ENCODE assay signal across 9 cellular contexts in the genomic region with DNA sequence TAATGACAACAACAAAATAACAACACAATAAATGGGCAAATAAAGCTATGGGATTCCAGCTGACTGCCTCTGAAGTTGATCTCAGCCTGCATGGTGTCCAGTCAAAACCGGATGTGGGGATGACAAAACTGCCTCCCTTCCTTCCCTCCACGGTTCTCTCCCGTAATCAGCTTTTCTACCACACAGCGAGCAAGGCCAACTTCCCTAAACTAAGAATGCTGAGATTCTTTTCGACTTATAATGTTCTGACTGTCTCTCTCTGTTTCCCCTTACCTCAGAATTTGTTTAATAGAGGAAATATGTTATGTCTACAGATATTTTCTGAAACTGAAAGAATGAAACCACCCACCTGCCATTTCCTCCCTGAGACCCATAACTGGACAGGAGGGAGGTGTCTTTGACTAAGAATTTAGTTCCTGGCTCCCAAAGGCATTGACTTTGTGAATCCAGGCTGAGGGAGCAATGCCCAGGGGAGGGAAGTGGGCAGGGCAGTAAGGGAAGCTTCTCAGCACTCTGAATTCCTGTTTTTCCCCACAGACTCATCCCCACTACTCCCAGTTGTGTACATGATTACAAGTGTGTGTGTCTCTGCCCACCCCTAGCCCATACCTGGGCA. TPM values are rescaled to one million over a fixed set of nuclear protein-coding genes. Genes with fewer than 3 reads are reported as not detected.
A peak's percentile ranks its signal among the peaks of the same experiment; 100 is the strongest.
DNase-seq lines count a peak whose midpoint lies in the region; ATAC-seq and TF ChIP-seq lines count a peak whose summit lies in the region.
"Had no signal": no experiment of that assay in that cellular context is flagged by ENCODE, and none has a peak within 500 bp of the region (broad histone marks: within the 10 kb centered on the region; RNA-seq: fewer than 3 reads in every experiment).

No MANE protein-coding gene starts in this region.

- peaks cover 29% of the 10 kb centered on the region for H3K4me1 Mint-ChIP-seq in activated CD4-positive, alpha-beta T cell treated with anti-CD3 and anti-CD28 coated beads, Interleukin-2, amount 10 ng/mL, durations not matched to agents 24 days and 14 days

- H3K27ac ChIP-seq in Peyer's patch (peak overlapping the region; percentile 66 to 81 (median 68)), esophagus (ENCODE audit: low read depth in 2 of 2, low read length in 1 of 2) (peak overlapping the region; percentile 15 to 22), ovary (peak overlapping the region in 1 of 2 donors; percentile 68)
- H3K27ac ChIP-seq: A549 had no signal

- intact Hi-C loops in activated CD4-positive, alpha-beta T cell treated with anti-CD3 and anti-CD28 coated beads, Interleukin-2, amount 10 ng/mL, durations not matched to agents 24 days and 14 days (cut with micrococcal nuclease): loop anchor here (2.0 kb wide), 2 partner anchors 47 to 673 kb away; no protein-coding TSS in a partner anchor
- intact Hi-C loops in ovary (cut with DNase I): no loop called here

- DNase-seq in activated CD4-positive, alpha-beta T cell treated with anti-CD3 and anti-CD28 coated beads, Interleukin-2, amount 10 ng/mL, durations not matched to agents 24 days and 14 days: peak; percentile 73
- DNase-seq in activated CD4-positive, alpha-beta T cell treated with anti-CD3 and anti-CD28 coated beads, Interleukin-2, amount 50 U/mL, for 1 hour: no peak
- DNase-seq in Peyer's patch (peak in 2 of 3 donors; percentile 70 to 79), ovary (peak in 3 of 5 donors; percentile 20 to 29 (median 22)), NCI-H446 treated with DMSO at 0.1 percent for 48 hours (lab: John Stamatoyannopoulos, UW) (no peak), HuH-7.5 (ENCODE audit: low spot score) (no peak)

- WGBS in esophagus, 2 donors: 45 to 50% methylated on average over 5 of the region's 5 CpGs
- WGBS in ovary, 3 donors: 3 to 11% (median 5%) methylated on average over 5 of the region's 5 CpGs

- H3K27ac Mint-ChIP-seq in activated CD4-positive, alpha-beta T cell treated with anti-CD3 and anti-CD28 coated beads, Interleukin-2, amount 10 ng/mL, durations not matched to agents 24 days and 14 days: peak overlapping the region; percentile 83

- TF ChIP-seq EP300 in ovary (IDR thresholded peaks at IDR 0.05): no peak

- ATAC-seq in HG02973 (IDR thresholded peaks at IDR 0.05; ENCODE audit: unreplicated experiment): peak; percentile 77

- H3K36me3 Mint-ChIP-seq in activated CD4-positive, alpha-beta T cell treated with anti-CD3 and anti-CD28 coated beads, Interleukin-2, amount 10 ng/mL, durations not matched to agents 24 days and 14 days (ENCODE audit: low read depth): peaks cover 27% of the 10 kb centered on the region

- H3K4me1 ChIP-seq in Peyer's patch (peaks cover 0 to 10% (median 5%) of the 10 kb centered on the region in 4 donors), esophagus (ENCODE audit: control insufficient read depth in 2 of 2, insufficient read depth in 2 of 2, low read length in 1 of 2) (no peaks in the 10 kb centered on the region), ovary (ENCODE audit: insufficient read depth) (peaks cover 4% of the 10 kb centered on the region)

- no peaks in the 10 kb centered on the region for H3K27me3 ChIP-seq in Peyer's patch
- no peaks in the 10 kb centered on the region for H3K27me3 ChIP-seq in esophagus (ENCODE audit: control insufficient read depth in 1 of 2, insufficient read depth in 2 of 2, low read length in 2 of 2)
- no peaks in the 10 kb centered on the region for H3K27me3 ChIP-seq in ovary

- H3K9me3 ChIP-seq in Peyer's patch: peaks cover 0 to 10% (median 0%) of the 10 kb centered on the region in 4 donors
- no peaks in the 10 kb centered on the region for H3K9me3 ChIP-seq in esophagus (ENCODE audit: control insufficient read depth in 2 of 2, insufficient read depth in 1 of 2, low read depth in 1 of 2, low read length in 1 of 2)
- peaks cover 0 to 12% of the 10 kb centered on the region in 2 donors for H3K9me3 ChIP-seq in ovary

- H3K36me3 ChIP-seq in Peyer's patch (no peaks in the 10 kb centered on the region), esophagus (ENCODE audit: control insufficient read depth in 2 of 2, insufficient read depth in 2 of 2, low read length in 1 of 2) (peaks cover 0 to under 1% of the 10 kb centered on the region in 2 donors), ovary (no peaks in the 10 kb centered on the region)

- TF ChIP-seq POLR2A in Peyer's patch (IDR thresholded peaks at IDR 0.05) (no peak), ovary (IDR thresholded peaks at IDR 0.05) (no peak)

- TF ChIP-seq CTCF in Peyer's patch (IDR thresholded peaks at IDR 0.05) (no peak), ovary (IDR thresholded peaks at IDR 0.05) (no peak)

- H3K4me3 Mint-ChIP-seq in activated CD4-positive, alpha-beta T cell treated with anti-CD3 and anti-CD28 coated beads, Interleukin-2, amount 10 ng/mL, durations not matched to agents 24 days and 14 days: peak overlapping the region; percentile 81

- H3K4me3 ChIP-seq in Peyer's patch: peak overlapping the region in 2 of 4 donors; percentile 12 to 23
- no peak overlapping the region for H3K4me3 ChIP-seq in esophagus (ENCODE audit: low read depth in 1 of 2, low read length in 2 of 2)
- no peak overlapping the region for H3K4me3 ChIP-seq in ovary
- H3K4me3 ChIP-seq: A549 had no signal

- peaks cover 18% of the 10 kb centered on the region for H3K9me3 Mint-ChIP-seq in activated CD4-positive, alpha-beta T cell treated with anti-CD3 and anti-CD28 coated beads, Interleukin-2, amount 10 ng/mL, durations not matched to agents 24 days and 14 days

- no peaks in the 10 kb centered on the region for H3K27me3 Mint-ChIP-seq in activated CD4-positive, alpha-beta T cell treated with anti-CD3 and anti-CD28 coated beads, Interleukin-2, amount 10 ng/mL, durations not matched to agents 24 days and 14 days

RNA-seq across cellular contexts. Expression of gene TLR1, which starts 1.0 kb away (rescaled TPM):
- 0.85 and 2.6 TPM in 2 replicates for total RNA-seq in activated CD4-positive, alpha-beta T cell treated with anti-CD3 and anti-CD28 coated beads, Interleukin-2, amount 10 ng/mL, durations not matched to agents 24 days and 14 days
- total RNA-seq in Peyer's patch (10 to 100 TPM in 2 of 4 donors, 1 to 10 TPM in 2; 2.3 to 33.8 (median 8.5) TPM), ovary (10 to 100 TPM in 4 of 7 donors, 1 to 10 TPM in 3; 7.0 to 24.0 (median 10.1) TPM)
- polyA plus RNA-seq in esophagus (1 to 10 TPM; 1.2 TPM), ovary (10 to 100 TPM in 1 of 2 donors, 1 to 10 TPM in 1; 5.0 to 10.1 TPM)

RNA-seq across cellular contexts. Expression of gene TLR10, which starts 22.8 kb away (rescaled TPM):
- total RNA-seq in activated CD4-positive, alpha-beta T cell treated with anti-CD3 and anti-CD28 coated beads, Interleukin-2, amount 10 ng/mL, durations not matched to agents 24 days and 14 days: not detected in 2 replicates
- total RNA-seq in Peyer's patch (10 to 100 TPM in 1 of 4 donors, 1 to 10 TPM in 1, not detected in 2; 2.0 to 37.1 TPM), ovary (1 to 10 TPM in 1 of 7 donors, under 1 TPM in 3, not detected in 3; 0.08 to 1.4 (median 0.23) TPM)
- polyA plus RNA-seq in esophagus (under 1 TPM; 0.12 to 0.16 TPM), ovary (under 1 TPM; 0.10 to 0.35 TPM)

RNA-seq across cellular contexts. Expression of gene TLR6, which starts 51.0 kb away (rescaled TPM):
- total RNA-seq in activated CD4-positive, alpha-beta T cell treated with anti-CD3 and anti-CD28 coated beads, Interleukin-2, amount 10 ng/mL, durations not matched to agents 24 days and 14 days: 0.88 and 1.1 TPM in 2 replicates
- total RNA-seq in Peyer's patch: 10 to 100 TPM in 1 of 4 donors, 1 to 10 TPM in 3; 1.5 to 14.9 (median 2.3) TPM
- under 1 TPM; 0.20 to 0.21 TPM for polyA plus RNA-seq in esophagus
- 1 to 10 TPM; 1.9 to 5.0 (median 3.2) TPM for total RNA-seq in ovary
- polyA plus RNA-seq in ovary: 1 to 10 TPM in 1 of 2 donors, under 1 TPM in 1; 0.52 to 2.5 TPM

Comparison
In these comparisons a context has a peak if more than half of its experiments do, and no peak if none do; other contexts are left out.
1. DNase-seq: peak in activated CD4-positive, alpha-beta T cell treated with anti-CD3 and anti-CD28 coated beads, Interleukin-2, amount 10 ng/mL, durations not matched to agents 24 days and 14 days (single experiment), Peyer's patch (2 of 3) and ovary (3 of 5); none in activated CD4-positive, alpha-beta T cell treated with anti-CD3 and anti-CD28 coated beads, Interleukin-2, amount 50 U/mL, for 1 hour (single experiment), NCI-H446 treated with DMSO at 0.1 percent for 48 hours (single experiment) and HuH-7.5 (single experiment).